8 cellular contexts compared by ENCODE assay signal in the genomic region with DNA sequence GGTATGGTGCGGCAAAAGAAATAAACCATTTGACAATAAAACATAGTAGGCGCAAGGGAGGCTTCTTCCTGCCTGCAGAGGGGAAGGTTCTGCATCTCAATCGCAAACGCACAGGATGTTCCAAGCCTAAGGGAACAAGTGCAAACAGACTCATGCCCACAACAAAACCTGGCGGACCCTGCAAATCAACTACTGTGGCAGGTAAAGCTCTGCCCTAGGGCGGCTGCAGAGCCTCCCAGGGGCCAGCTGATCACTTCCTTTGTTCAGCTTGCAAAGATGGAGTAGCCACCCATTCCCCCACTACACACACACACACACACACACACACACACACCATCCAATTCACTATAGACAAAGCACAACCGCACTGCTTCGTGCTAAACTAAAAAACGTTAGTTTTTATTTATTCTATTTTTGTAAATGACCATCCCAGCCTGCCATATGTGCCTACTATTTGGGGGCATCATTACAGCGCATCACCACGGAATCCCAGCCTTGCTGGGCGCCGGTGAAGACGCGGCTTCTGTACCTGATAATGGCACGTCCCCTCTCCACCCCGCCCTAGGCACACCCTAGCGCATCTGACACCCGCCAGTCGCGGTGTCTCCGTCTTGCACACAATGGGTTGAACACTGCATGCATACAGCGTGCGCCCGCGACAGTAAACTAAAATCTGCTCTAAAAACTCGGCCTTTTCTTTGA. TPM values are rescaled to one million over a fixed set of nuclear protein-coding genes. Genes with fewer than 3 reads are reported as not detected.
DNase-seq lines count a peak whose midpoint lies in the region; ATAC-seq and TF ChIP-seq lines count a peak whose summit lies in the region.

No MANE protein-coding gene starts in this region.

- H3K4me3 ChIP-seq in kidney epithelial cell (ENCODE audit: low read depth, low read length) = peak overlapping the region; percentile 91
- peak overlapping the region; percentile 88 for H3K4me3 ChIP-seq in thoracic aorta
- peak overlapping the region in 1 of 3 donors; percentile 56 for H3K4me3 ChIP-seq in thyroid gland (replicated peaks in 1 of 3)

- POLR2A ChIA-PET in activated CD4-positive, alpha-beta memory T cell treated with anti-CD3 and anti-CD28 coated beads, Interleukin-2, amount 10 ng/mL, durations not matched to agents 7 days and 5 days (lab: Charles Lee) = no interaction called here
- POLR2A ChIA-PET in activated CD4-positive, alpha-beta memory T cell treated with anti-CD3 and anti-CD28 coated beads for 36 hours (lab: Charles Lee) = no interaction called here
- POLR2A ChIA-PET in activated naive CD8-positive, alpha-beta T cell treated with anti-CD3 and anti-CD28 coated beads, Interleukin-2, amount 10 ng/mL, durations not matched to agents 7 days and 5 days (lab: Charles Lee) = no interaction called here

- H3K27me3 Mint-ChIP-seq in activated CD4-positive, alpha-beta memory T cell treated with anti-CD3 and anti-CD28 coated beads, Interleukin-2, amount 10 ng/mL, durations not matched to agents 7 days and 5 days = peaks cover 41% of the 10 kb centered on the region
- peaks cover 62% of the 10 kb centered on the region for H3K27me3 Mint-ChIP-seq in activated CD4-positive, alpha-beta memory T cell treated with anti-CD3 and anti-CD28 coated beads for 36 hours
- H3K27me3 Mint-ChIP-seq in activated naive CD8-positive, alpha-beta T cell treated with anti-CD3 and anti-CD28 coated beads, Interleukin-2, amount 10 ng/mL, durations not matched to agents 7 days and 5 days = peaks cover 40% of the 10 kb centered on the region

- 29 to 36% methylated on average over 24 to 27 of the region's 27 CpGs for WGBS in thyroid gland, 2 donors

- no peaks in the 10 kb centered on the region for H3K36me3 Mint-ChIP-seq in activated CD4-positive, alpha-beta memory T cell treated with anti-CD3 and anti-CD28 coated beads, Interleukin-2, amount 10 ng/mL, durations not matched to agents 7 days and 5 days (ENCODE audit: low read depth)
- H3K36me3 Mint-ChIP-seq in activated CD4-positive, alpha-beta memory T cell treated with anti-CD3 and anti-CD28 coated beads for 36 hours = no peaks in the 10 kb centered on the region
- H3K36me3 Mint-ChIP-seq in activated naive CD8-positive, alpha-beta T cell treated with anti-CD3 and anti-CD28 coated beads, Interleukin-2, amount 10 ng/mL, durations not matched to agents 7 days and 5 days = no peaks in the 10 kb centered on the region

- CTCF ChIA-PET in activated CD4-positive, alpha-beta memory T cell treated with anti-CD3 and anti-CD28 coated beads, Interleukin-2, amount 10 ng/mL, durations not matched to agents 7 days and 5 days (lab: Charles Lee) = interaction anchor here (0.6 kb wide), 2 partner anchors 24 to 36 kb away, joined by 3 read pairs; no protein-coding TSS in a partner anchor
- CTCF ChIA-PET in activated CD4-positive, alpha-beta memory T cell treated with anti-CD3 and anti-CD28 coated beads for 36 hours (lab: Charles Lee) = no interaction called here

- peaks cover 13% of the 10 kb centered on the region for H3K4me1 Mint-ChIP-seq in activated CD4-positive, alpha-beta memory T cell treated with anti-CD3 and anti-CD28 coated beads, Interleukin-2, amount 10 ng/mL, durations not matched to agents 7 days and 5 days
- H3K4me1 Mint-ChIP-seq in activated CD4-positive, alpha-beta memory T cell treated with anti-CD3 and anti-CD28 coated beads for 36 hours (ENCODE audit: low read depth) = peaks cover 9% of the 10 kb centered on the region
- peaks cover 6% of the 10 kb centered on the region for H3K4me1 Mint-ChIP-seq in activated naive CD8-positive, alpha-beta T cell treated with anti-CD3 and anti-CD28 coated beads, Interleukin-2, amount 10 ng/mL, durations not matched to agents 7 days and 5 days

- no peak for DNase-seq in activated CD4-positive, alpha-beta memory T cell treated with anti-CD3 and anti-CD28 coated beads, Interleukin-2, amount 10 ng/mL, durations not matched to agents 7 days and 5 days
- DNase-seq in activated CD4-positive, alpha-beta memory T cell treated with anti-CD3 and anti-CD28 coated beads for 36 hours = no peak
- DNase-seq in activated naive CD8-positive, alpha-beta T cell treated with anti-CD3 and anti-CD28 coated beads, Interleukin-2, amount 10 ng/mL, durations not matched to agents 7 days and 5 days = no peak
- DNase-seq in kidney epithelial cell (ENCODE audit: low read depth) (no peak), thoracic aorta (ENCODE audit: low spot score) (no peak), NCI-H446 treated with DMSO at 0.1 percent for 48 hours (lab: John Stamatoyannopoulos, UW) (no peak), NCI-H446 (lab: John Stamatoyannopoulos, UW) (no peak), thyroid gland (no peak)

- TF ChIP-seq POLR2A in thyroid gland (IDR thresholded peaks at IDR 0.05) = no peak

- no peak overlapping the region for H3K27ac Mint-ChIP-seq in activated CD4-positive, alpha-beta memory T cell treated with anti-CD3 and anti-CD28 coated beads, Interleukin-2, amount 10 ng/mL, durations not matched to agents 7 days and 5 days
- H3K27ac Mint-ChIP-seq in activated CD4-positive, alpha-beta memory T cell treated with anti-CD3 and anti-CD28 coated beads for 36 hours = no peak overlapping the region
- no peak overlapping the region for H3K27ac Mint-ChIP-seq in activated naive CD8-positive, alpha-beta T cell treated with anti-CD3 and anti-CD28 coated beads, Interleukin-2, amount 10 ng/mL, durations not matched to agents 7 days and 5 days

- H3K36me3 ChIP-seq in kidney epithelial cell (ENCODE audit: control insufficient read depth, insufficient read depth, low read length) (no peaks in the 10 kb centered on the region), thoracic aorta (no peaks in the 10 kb centered on the region), thyroid gland (no peaks in the 10 kb centered on the region)

- H3K27me3 ChIP-seq in kidney epithelial cell (ENCODE audit: control insufficient read depth, insufficient read depth, low read length) = no peaks in the 10 kb centered on the region
- H3K27me3 ChIP-seq in thoracic aorta (replicated peaks; ENCODE audit: insufficient read depth) = no peaks in the 10 kb centered on the region
- no peaks in the 10 kb centered on the region for H3K27me3 ChIP-seq in thyroid gland

- H3K9me3 Mint-ChIP-seq in activated CD4-positive, alpha-beta memory T cell treated with anti-CD3 and anti-CD28 coated beads, Interleukin-2, amount 10 ng/mL, durations not matched to agents 7 days and 5 days = no peaks in the 10 kb centered on the region
- H3K9me3 Mint-ChIP-seq in activated CD4-positive, alpha-beta memory T cell treated with anti-CD3 and anti-CD28 coated beads for 36 hours = no peaks in the 10 kb centered on the region
- no peaks in the 10 kb centered on the region for H3K9me3 Mint-ChIP-seq in activated naive CD8-positive, alpha-beta T cell treated with anti-CD3 and anti-CD28 coated beads, Interleukin-2, amount 10 ng/mL, durations not matched to agents 7 days and 5 days

- H3K4me1 ChIP-seq in thoracic aorta (ENCODE audit: control insufficient read depth in 1 of 2, low read depth in 2 of 2) (peaks cover 22 to 60% of the 10 kb centered on the region in 2 donors), thyroid gland (peaks cover 3 to 20% of the 10 kb centered on the region in 2 donors)

- intact Hi-C loops in activated CD4-positive, alpha-beta memory T cell treated with anti-CD3 and anti-CD28 coated beads for 36 hours (cut with micrococcal nuclease) = loop anchor here (10.0 kb wide), 1 partner anchor 373 kb away; no protein-coding TSS in a partner anchor
- intact Hi-C loops in thyroid gland (cut with DNase I) = loop anchor here (5.0 kb wide), 1 partner anchor 105 kb away; no protein-coding TSS in a partner anchor

- TF ChIP-seq CTCF in kidney epithelial cell (IDR thresholded peaks at IDR 0.05; ENCODE audit: insufficient read depth, low read length, poor library complexity, severe bottlenecking) = no peak
- no peak for TF ChIP-seq CTCF in thoracic aorta (IDR thresholded peaks at IDR 0.05)
- TF ChIP-seq CTCF in thyroid gland (IDR thresholded peaks at IDR 0.05) = no peak

- peak overlapping the region; percentile 22 for H3K4me3 Mint-ChIP-seq in activated CD4-positive, alpha-beta memory T cell treated with anti-CD3 and anti-CD28 coated beads, Interleukin-2, amount 10 ng/mL, durations not matched to agents 7 days and 5 days
- no peak overlapping the region for H3K4me3 Mint-ChIP-seq in activated CD4-positive, alpha-beta memory T cell treated with anti-CD3 and anti-CD28 coated beads for 36 hours
- peak overlapping the region; percentile 18 for H3K4me3 Mint-ChIP-seq in activated naive CD8-positive, alpha-beta T cell treated with anti-CD3 and anti-CD28 coated beads, Interleukin-2, amount 10 ng/mL, durations not matched to agents 7 days and 5 days

- no peaks in the 10 kb centered on the region for H3K9me3 ChIP-seq in thoracic aorta
- no peaks in the 10 kb centered on the region for H3K9me3 ChIP-seq in thyroid gland

- H3K27ac ChIP-seq in thoracic aorta = peak overlapping the region; percentile 98 to 99
- H3K27ac ChIP-seq in thyroid gland = peak overlapping the region in 1 of 3 donors; percentile 16

- no peak for ATAC-seq in activated naive CD8-positive, alpha-beta T cell treated with anti-CD3 and anti-CD28 coated beads, Interleukin-2, amount 10 ng/mL, durations not matched to agents 7 days and 5 days (ENCODE audit: low read depth)
- no peak for ATAC-seq in thoracic aorta (ENCODE audit: insufficient number of reproducible peaks, low FRiP score, low read depth)

RNA-seq across cellular contexts. Expression of a gene that starts 57.6 kb away (rescaled TPM):
- not detected for total RNA-seq in activated CD4-positive, alpha-beta memory T cell treated with anti-CD3 and anti-CD28 coated beads, Interleukin-2, amount 10 ng/mL, durations not matched to agents 7 days and 5 days
- total RNA-seq in activated CD4-positive, alpha-beta memory T cell treated with anti-CD3 and anti-CD28 coated beads for 36 hours = not detected
- not detected for total RNA-seq in activated naive CD8-positive, alpha-beta T cell treated with anti-CD3 and anti-CD28 coated beads, Interleukin-2, amount 10 ng/mL, durations not matched to agents 7 days and 5 days
- total RNA-seq in kidney epithelial cell = 39.4 and 42.4 TPM in 2 replicates
- 100 to 1,000 TPM; 161 to 255 TPM for total RNA-seq in thoracic aorta
- total RNA-seq in thyroid gland = 10 to 100 TPM; 23.7 to 43.1 (median 28.0) TPM

Comparison
In these comparisons a context has a peak if more than half of its experiments do, and no peak if none do; other contexts are left out.
1. RNA of a gene that starts 57.6 kb away (total RNA-seq): 161 to 255 TPM in thoracic aorta, 39.4 to 42.4 TPM in kidney epithelial cell and 23.7 to 43.1 TPM in thyroid gland; not detected in activated naive CD8-positive, alpha-beta T cell treated with anti-CD3 and anti-CD28 coated beads, Interleukin-2, amount 10 ng/mL, durations not matched to agents 7 days and 5 days, not detected in activated CD4-positive, alpha-beta memory T cell treated with anti-CD3 and anti-CD28 coated beads for 36 hours and not detected in activated CD4-positive, alpha-beta memory T cell treated with anti-CD3 and anti-CD28 coated beads, Interleukin-2, amount 10 ng/mL, durations not matched to agents 7 days and 5 days; every median in the first group is over 10 times any median in the second.